Comparison of ENCODE assay signal across 9 cellular contexts in genomic region chr9:20382460-20383071, GRCh38.
DNase-seq lines count a peak whose midpoint lies in the region; ATAC-seq and TF ChIP-seq lines count a peak whose summit lies in the region.
"Had no signal": no experiment of that assay in that cellular context is flagged by ENCODE, and none has a peak within 500 bp of the region (broad histone marks: within the 10 kb centered on the region; RNA-seq: fewer than 3 reads in every experiment).

No MANE protein-coding gene starts in this region.

- H3K4me1 ChIP-seq in Peyer's patch: peaks cover 0 to 4% (median 0%) of the 10 kb centered on the region in 4 donors

- no peaks in the 10 kb centered on the region for H3K27me3 ChIP-seq in MG63
- no peaks in the 10 kb centered on the region for H3K27me3 ChIP-seq in Peyer's patch

- no peak overlapping the region for H3K27ac Mint-ChIP-seq in activated CD4-positive, alpha-beta memory T cell treated with anti-CD3 and anti-CD28 coated beads for 36 hours

- intact Hi-C loops in activated CD4-positive, alpha-beta memory T cell treated with anti-CD3 and anti-CD28 coated beads for 36 hours (cut with micrococcal nuclease): no loop called here

- H3K27me3 Mint-ChIP-seq in activated CD4-positive, alpha-beta memory T cell treated with anti-CD3 and anti-CD28 coated beads for 36 hours: no peaks in the 10 kb centered on the region

- DNase-seq in Daoy (ENCODE audit: low read depth): peak; percentile 4
- DNase-seq in LNCaP clone FGC (ENCODE audit: low read depth): peak; percentile 47
- peak; percentile 4 for DNase-seq in fibroblast of the aortic adventitia (ENCODE audit: low read depth)
- DNase-seq in MG63: no peak
- no peak for DNase-seq in activated CD4-positive, alpha-beta memory T cell treated with anti-CD3 and anti-CD28 coated beads for 36 hours
- DNase-seq in DMS114 treated with DMSO at 0.1 percent for 48 hours (lab: John Stamatoyannopoulos, UW; ENCODE audit: unreplicated experiment): no peak
- no peak for DNase-seq in Peyer's patch
- DNase-seq: stimulated activated CD4-positive, alpha-beta T cell treated with anti-CD3 and anti-CD28 coated beads, Interleukin-2, amount 100 ng/mL, for 24 hours had no signal

- H3K36me3 ChIP-seq in MG63 (no peaks in the 10 kb centered on the region), Peyer's patch (no peaks in the 10 kb centered on the region)

- peaks cover 29% of the 10 kb centered on the region for H3K4me1 Mint-ChIP-seq in activated CD4-positive, alpha-beta memory T cell treated with anti-CD3 and anti-CD28 coated beads for 36 hours (ENCODE audit: low read depth)

- H3K27ac ChIP-seq in Peyer's patch: no peak overlapping the region

- H3K36me3 Mint-ChIP-seq in activated CD4-positive, alpha-beta memory T cell treated with anti-CD3 and anti-CD28 coated beads for 36 hours: peaks cover 1% of the 10 kb centered on the region

- CTCF ChIA-PET in activated CD4-positive, alpha-beta memory T cell treated with anti-CD3 and anti-CD28 coated beads for 36 hours (lab: Charles Lee): interaction anchor here (0.6 to 1.1 kb wide), 2 partner anchors 181 to 545 kb away, joined by 3 read pairs; no protein-coding TSS in a partner anchor

- no peaks in the 10 kb centered on the region for H3K9me3 Mint-ChIP-seq in activated CD4-positive, alpha-beta memory T cell treated with anti-CD3 and anti-CD28 coated beads for 36 hours

- no peak for TF ChIP-seq CTCF in LNCaP clone FGC (IDR thresholded peaks at IDR 0.05; ENCODE audit: control insufficient read depth, extremely low read depth, insufficient read depth)
- TF ChIP-seq CTCF in fibroblast of the aortic adventitia (IDR thresholded peaks at IDR 0.05; ENCODE audit: insufficient read depth, low read length): no peak
- peak in 1 of 6 experiments; percentile 20 for TF ChIP-seq CTCF in Peyer's patch (IDR thresholded peaks at IDR 0.05)

- ATAC-seq in GM21381 (IDR thresholded peaks at IDR 0.05; ENCODE audit: unreplicated experiment): peak; percentile 49

- no peak for TF ChIP-seq POLR2A in Peyer's patch (IDR thresholded peaks at IDR 0.05)

- H3K4me3 ChIP-seq in LNCaP clone FGC (ENCODE audit: low read depth, low read length) (no peak overlapping the region), fibroblast of the aortic adventitia (ENCODE audit: low read depth, low read length) (no peak overlapping the region), MG63 (no peak overlapping the region), Peyer's patch (no peak overlapping the region)

- no peak overlapping the region for H3K4me3 Mint-ChIP-seq in activated CD4-positive, alpha-beta memory T cell treated with anti-CD3 and anti-CD28 coated beads for 36 hours

- POLR2A ChIA-PET in activated CD4-positive, alpha-beta memory T cell treated with anti-CD3 and anti-CD28 coated beads for 36 hours (lab: Charles Lee): no interaction called here

- no peaks in the 10 kb centered on the region for H3K9me3 ChIP-seq in MG63
- no peaks in the 10 kb centered on the region for H3K9me3 ChIP-seq in Peyer's patch

Comparison
In these comparisons a context has a peak if more than half of its experiments do, and no peak if none do; other contexts are left out.
1. DNase-seq: peak in Daoy (single experiment), LNCaP clone FGC (single experiment) and fibroblast of the aortic adventitia (single experiment); none in MG63 (single experiment), activated CD4-positive, alpha-beta memory T cell treated with anti-CD3 and anti-CD28 coated beads for 36 hours (single experiment), DMS114 treated with DMSO at 0.1 percent for 48 hours (single experiment) and Peyer's patch (0 of 3).